ENCODE assay signal across 23 cellular contexts in the genomic region with DNA sequence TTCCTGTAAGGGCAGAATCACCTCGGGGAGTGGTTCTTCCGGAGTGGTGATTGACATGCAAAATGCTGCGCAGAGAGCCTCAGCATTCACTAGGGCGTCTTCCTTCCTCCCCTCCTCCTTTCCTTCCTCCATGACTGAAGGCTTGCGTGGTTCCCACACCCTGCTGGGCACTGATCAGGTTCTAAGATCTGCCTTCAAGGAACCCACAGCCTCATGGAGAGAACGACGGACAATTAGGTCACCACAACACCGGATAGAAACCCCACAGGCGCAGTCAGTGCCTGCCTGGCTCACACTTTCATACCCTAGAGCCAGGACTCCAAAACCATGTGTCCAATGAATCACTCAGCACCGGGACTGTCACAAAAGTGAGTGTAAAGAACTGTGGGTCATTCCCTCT.
DNase-seq lines count a peak whose midpoint lies in the region; ATAC-seq and TF ChIP-seq lines count a peak whose summit lies in the region.
"Had no signal": no experiment of that assay in that cellular context is flagged by ENCODE, and none has a peak within 500 bp of the region (broad histone marks: within the 10 kb centered on the region; RNA-seq: fewer than 3 reads in every experiment).

No MANE protein-coding gene starts in this region.

- H2AK5ac ChIP-seq in H9 (ENCODE audit: insufficient read length, low read length) = no peak overlapping the region
- no peak overlapping the region for H2AK5ac ChIP-seq in trophoblast cell (ENCODE audit: low read length)

- no peaks in the 10 kb centered on the region for H4K20me1 ChIP-seq in H9 (ENCODE audit: control insufficient read depth, insufficient read depth, insufficient read length)
- H4K20me1 ChIP-seq: BLaER1 had no signal

- CTCF ChIA-PET in activated CD4-positive, alpha-beta memory T cell treated with anti-CD3 and anti-CD28 coated beads for 36 hours (lab: Charles Lee) = no interaction called here
- CTCF ChIA-PET in activated naive CD4-positive, alpha-beta T cell treated with anti-CD3 and anti-CD28 coated beads, Interleukin-2, amount 10 ng/mL, durations not matched to agents 7 days and 5 days (lab: Charles Lee) = no interaction called here
- CTCF ChIA-PET in CD8-positive, alpha-beta memory T cell (lab: Charles Lee) = no interaction called here

- no peak overlapping the region for H4K5ac ChIP-seq in H9 (ENCODE audit: insufficient read length, low read depth, low read length)

- peak overlapping the region; percentile 28 to 55; a peak in 4 of 5 replicates for H3K4me3 Mint-ChIP-seq in H9
- H3K4me3 Mint-ChIP-seq in activated CD4-positive, alpha-beta memory T cell treated with anti-CD3 and anti-CD28 coated beads for 36 hours = no peak overlapping the region
- H3K4me3 Mint-ChIP-seq in activated naive CD4-positive, alpha-beta T cell treated with anti-CD3 and anti-CD28 coated beads, Interleukin-2, amount 10 ng/mL, durations not matched to agents 7 days and 5 days = no peak overlapping the region
- H3K4me3 Mint-ChIP-seq in CD8-positive, alpha-beta memory T cell = no peak overlapping the region
- H3K4me3 Mint-ChIP-seq: CD4-positive, alpha-beta T cell had no signal

- H3K27ac Mint-ChIP-seq in H9 = peak overlapping the region in 2 of 3 experiments; percentile 93 to 94; a peak in 4 of 7 replicates
- no peak overlapping the region for H3K27ac Mint-ChIP-seq in activated CD4-positive, alpha-beta memory T cell treated with anti-CD3 and anti-CD28 coated beads for 36 hours
- no peak overlapping the region for H3K27ac Mint-ChIP-seq in activated naive CD4-positive, alpha-beta T cell treated with anti-CD3 and anti-CD28 coated beads, Interleukin-2, amount 10 ng/mL, durations not matched to agents 7 days and 5 days
- no peak overlapping the region for H3K27ac Mint-ChIP-seq in CD8-positive, alpha-beta memory T cell
- H3K27ac Mint-ChIP-seq: CD4-positive, alpha-beta T cell had no signal

- no peak overlapping the region for H3K4me3 ChIP-seq in NT2/D1 (ENCODE audit: insufficient read length, low read depth)
- no peak overlapping the region for H3K4me3 ChIP-seq in trophoblast cell (ENCODE audit: low read depth, low read length)
- H3K4me3 ChIP-seq in CD8-positive, alpha-beta memory T cell (ENCODE audit: low read length) = no peak overlapping the region
- H3K4me3 ChIP-seq: BLaER1, SK-N-MC had no signal

- no peak overlapping the region for H2BK20ac ChIP-seq in H9 (ENCODE audit: low read depth, low read length, poor library complexity, severe bottlenecking)

- H3K4me2 ChIP-seq in H9 (ENCODE audit: insufficient read depth, insufficient read length, low read length) = peak overlapping the region; percentile 19
- H3K4me2 ChIP-seq in trophoblast cell (ENCODE audit: low read length) = peak overlapping the region; percentile 33
- H3K4me2 ChIP-seq: BLaER1, KMS-11 had no signal

- no peaks in the 10 kb centered on the region for H3K36me3 Mint-ChIP-seq in H9 (ENCODE audit: insufficient read depth in 1 of 3, low read depth in 3 of 3)
- H3K36me3 Mint-ChIP-seq in activated CD4-positive, alpha-beta memory T cell treated with anti-CD3 and anti-CD28 coated beads for 36 hours = no peaks in the 10 kb centered on the region
- no peaks in the 10 kb centered on the region for H3K36me3 Mint-ChIP-seq in activated naive CD4-positive, alpha-beta T cell treated with anti-CD3 and anti-CD28 coated beads, Interleukin-2, amount 10 ng/mL, durations not matched to agents 7 days and 5 days
- no peaks in the 10 kb centered on the region for H3K36me3 Mint-ChIP-seq in CD8-positive, alpha-beta memory T cell

- no peak overlapping the region for H2BK15ac ChIP-seq in H9 (ENCODE audit: low read depth, low read length)

- H3K4ac ChIP-seq in H9 (ENCODE audit: low read depth, low read length) = no peak overlapping the region
- H3K4ac ChIP-seq in trophoblast cell (ENCODE audit: low read depth, low read length) = no peak overlapping the region

- no CpG with 5 or more reads among the region's 10 CpGs for WGBS in H9 (ENCODE audit: extremely low coverage, insufficient read length, low lambda C conversion rate)
- WGBS in trophoblast cell (ENCODE audit: extremely low coverage, insufficient coverage, insufficient read length) = no CpG with 5 or more reads among the region's 10 CpGs

- H3T11ph ChIP-seq in H9 (ENCODE audit: low read length) = no peak overlapping the region

- H2BK12ac ChIP-seq in H9 (ENCODE audit: insufficient read length, low read depth, low read length) (no peak overlapping the region), trophoblast cell (ENCODE audit: low read length) (no peak overlapping the region)

- no peak for TF ChIP-seq CTCF in H9 (conservative IDR thresholded peaks at IDR 0.05)

- no peak overlapping the region for H2AFZ ChIP-seq in H9 (ENCODE audit: low read length)
- no peak overlapping the region for H2AFZ ChIP-seq in trophoblast cell (ENCODE audit: insufficient read depth, low read length, poor library complexity)

- no peaks in the 10 kb centered on the region for H3K27me3 Mint-ChIP-seq in H9 (ENCODE audit: low read depth)
- H3K27me3 Mint-ChIP-seq in activated CD4-positive, alpha-beta memory T cell treated with anti-CD3 and anti-CD28 coated beads for 36 hours = no peaks in the 10 kb centered on the region
- H3K27me3 Mint-ChIP-seq in activated naive CD4-positive, alpha-beta T cell treated with anti-CD3 and anti-CD28 coated beads, Interleukin-2, amount 10 ng/mL, durations not matched to agents 7 days and 5 days = no peaks in the 10 kb centered on the region
- peaks cover 0 to 4% of the 10 kb centered on the region in 2 donors for H3K27me3 Mint-ChIP-seq in CD8-positive, alpha-beta memory T cell
- H3K27me3 Mint-ChIP-seq: CD4-positive, alpha-beta T cell had no signal

- peaks cover 28% of the 10 kb centered on the region for H3K4me1 ChIP-seq in H9 (ENCODE audit: insufficient read depth, low read length)
- no peaks in the 10 kb centered on the region for H3K4me1 ChIP-seq in NT2/D1 (ENCODE audit: insufficient read depth, insufficient read length)
- H3K4me1 ChIP-seq in trophoblast cell (ENCODE audit: control insufficient read depth in 1 of 2, insufficient read depth in 2 of 2, low read length in 2 of 2) = peaks cover 6 to 10% of the 10 kb centered on the region in 2 experiments
- no peaks in the 10 kb centered on the region for H3K4me1 ChIP-seq in CD8-positive, alpha-beta memory T cell (ENCODE audit: insufficient read depth, low read length)
- H3K4me1 ChIP-seq: Caco-2 had no signal

- H2BK120ac ChIP-seq in H9 (ENCODE audit: low read depth, low read length, poor library complexity, severe bottlenecking) (no peak overlapping the region), trophoblast cell (ENCODE audit: insufficient read depth, low read length, poor library complexity) (no peak overlapping the region)

- H2BK5ac ChIP-seq in H9 (ENCODE audit: insufficient read length, low read length) (no peak overlapping the region), trophoblast cell (ENCODE audit: low read depth, low read length, poor library complexity) (no peak overlapping the region)

- H3K36me3 ChIP-seq in NT2/D1 (ENCODE audit: insufficient read depth, insufficient read length, low read length) = no peaks in the 10 kb centered on the region
- no peaks in the 10 kb centered on the region for H3K36me3 ChIP-seq in trophoblast cell (ENCODE audit: control insufficient read depth in 1 of 2, insufficient read depth in 2 of 2, low read length in 2 of 2)
- H3K36me3 ChIP-seq in CD8-positive, alpha-beta memory T cell (ENCODE audit: insufficient read depth, low read length) = no peaks in the 10 kb centered on the region
- H3K36me3 ChIP-seq: BLaER1 had no signal

- no peak for ATAC-seq in GM21381 (IDR thresholded peaks at IDR 0.05; ENCODE audit: unreplicated experiment)

- no peaks in the 10 kb centered on the region for H3K27me3 ChIP-seq in H9 (ENCODE audit: insufficient read depth, low read length)
- no peaks in the 10 kb centered on the region for H3K27me3 ChIP-seq in NT2/D1 (ENCODE audit: insufficient read depth, insufficient read length)
- H3K27me3 ChIP-seq in trophoblast cell (ENCODE audit: insufficient read depth, low read length) = no peaks in the 10 kb centered on the region
- no peaks in the 10 kb centered on the region for H3K27me3 ChIP-seq in CD8-positive, alpha-beta memory T cell (ENCODE audit: insufficient read depth, low read length, poor library complexity, severe bottlenecking)
- H3K27me3 ChIP-seq: BLaER1 had no signal

- H3K18ac ChIP-seq in H9 (ENCODE audit: insufficient read length, low read depth, low read length) (no peak overlapping the region), trophoblast cell (ENCODE audit: low read length) (no peak overlapping the region)

- H3K14ac ChIP-seq in H9 (ENCODE audit: insufficient read depth, low read length) = no peak overlapping the region
- no peak overlapping the region for H3K14ac ChIP-seq in trophoblast cell (ENCODE audit: low read length)

- H3K79me2 ChIP-seq in H9 (ENCODE audit: insufficient read depth, low read length) (no peaks in the 10 kb centered on the region), trophoblast cell (ENCODE audit: control insufficient read depth, insufficient read depth, low read length, poor library complexity) (no peaks in the 10 kb centered on the region)

- no peak overlapping the region for H4K12ac ChIP-seq in trophoblast cell (ENCODE audit: low read depth, low read length)

- H3K9me3 ChIP-seq in H9 (ENCODE audit: control insufficient read depth, low read depth, low read length) (no peaks in the 10 kb centered on the region), NT2/D1 (ENCODE audit: insufficient read depth, low read length) (no peaks in the 10 kb centered on the region), trophoblast cell (ENCODE audit: insufficient read depth, low read depth, low read length) (no peaks in the 10 kb centered on the region)
- no peaks in the 10 kb centered on the region for H3K9me3 ChIP-seq in CD8-positive, alpha-beta memory T cell (ENCODE audit: low read length)
- H3K9me3 ChIP-seq: BLaER1, Caco-2 had no signal

- H3K9ac ChIP-seq in H9 (ENCODE audit: extremely low read depth, insufficient read length, low read length) = no peak overlapping the region
- H3K9ac ChIP-seq in NT2/D1 (ENCODE audit: insufficient read length, low read depth) = no peak overlapping the region
- H3K9ac ChIP-seq in trophoblast cell (ENCODE audit: low read length) = no peak overlapping the region
- H3K9ac ChIP-seq: BLaER1, KMS-11 had no signal

- H3K4me1 Mint-ChIP-seq in H9 = peaks cover 62 to 68% of the 10 kb centered on the region in 2 experiments
- no peaks in the 10 kb centered on the region for H3K4me1 Mint-ChIP-seq in activated CD4-positive, alpha-beta memory T cell treated with anti-CD3 and anti-CD28 coated beads for 36 hours (ENCODE audit: low read depth)
- H3K4me1 Mint-ChIP-seq in activated naive CD4-positive, alpha-beta T cell treated with anti-CD3 and anti-CD28 coated beads, Interleukin-2, amount 10 ng/mL, durations not matched to agents 7 days and 5 days = no peaks in the 10 kb centered on the region
- H3K4me1 Mint-ChIP-seq in CD8-positive, alpha-beta memory T cell = no peaks in the 10 kb centered on the region

- POLR2A ChIA-PET in activated CD4-positive, alpha-beta memory T cell treated with anti-CD3 and anti-CD28 coated beads for 36 hours (lab: Charles Lee) = no interaction called here
- POLR2A ChIA-PET in CD8-positive, alpha-beta memory T cell (lab: Charles Lee) = no interaction called here

- DNase-seq in H9 (no peak), NT2/D1 (ENCODE audit: low read depth, low spot score) (peak; percentile 79), cerebellum (ENCODE audit: low spot score) (peak; percentile 23), trophoblast cell (no peak)
- no peak for DNase-seq in activated CD4-positive, alpha-beta memory T cell treated with anti-CD3 and anti-CD28 coated beads for 36 hours
- DNase-seq in activated naive CD4-positive, alpha-beta T cell treated with anti-CD3 and anti-CD28 coated beads, Interleukin-2, amount 10 ng/mL, durations not matched to agents 7 days and 5 days = no peak
- no peak for DNase-seq in CD8-positive, alpha-beta memory T cell
- DNase-seq: Caco-2; CD4-positive, alpha-beta T cell; DND-41; GDM1; NCI-H1105; NCI-H146; NCI-H2029; NCI-H2227 treated with DMSO at 0.1 percent for 48 hours; NCI-H510A; NCI-H748 treated with DMSO at 0.1 percent for 48 hours; Right ventricle myocardium superior; T-helper 1 cell had no signal

- H3K79me1 ChIP-seq in H9 (ENCODE audit: insufficient read depth, low read depth, low read length, poor library complexity, severe bottlenecking) = no peaks in the 10 kb centered on the region
- H3K79me1 ChIP-seq in trophoblast cell (ENCODE audit: low read length) = no peaks in the 10 kb centered on the region

- H3K23ac ChIP-seq in H9 (ENCODE audit: insufficient read length, low read depth, low read length) = no peak overlapping the region
- H3K23ac ChIP-seq in trophoblast cell (ENCODE audit: low read length) = no peak overlapping the region

- H3K27ac ChIP-seq in H9 (ENCODE audit: insufficient read length, low read depth, low read length) (no peak overlapping the region), trophoblast cell (ENCODE audit: low read depth, low read length) (no peak overlapping the region)
- H3K27ac ChIP-seq in CD8-positive, alpha-beta memory T cell (ENCODE audit: low read depth, low read length) = no peak overlapping the region
- H3K27ac ChIP-seq: BLaER1, KMS-11, SK-N-MC had no signal

- no peak overlapping the region for H3K56ac ChIP-seq in H9 (ENCODE audit: insufficient read length, low read depth, low read length)

- H4K8ac ChIP-seq in H9 (replicated peaks; ENCODE audit: insufficient read length, low read depth, low read length) (no peak overlapping the region), trophoblast cell (ENCODE audit: low read depth, low read length) (no peak overlapping the region)

- H3K9me3 Mint-ChIP-seq in H9 = no peaks in the 10 kb centered on the region
- no peaks in the 10 kb centered on the region for H3K9me3 Mint-ChIP-seq in activated CD4-positive, alpha-beta memory T cell treated with anti-CD3 and anti-CD28 coated beads for 36 hours
- H3K9me3 Mint-ChIP-seq in activated naive CD4-positive, alpha-beta T cell treated with anti-CD3 and anti-CD28 coated beads, Interleukin-2, amount 10 ng/mL, durations not matched to agents 7 days and 5 days = no peaks in the 10 kb centered on the region
- H3K9me3 Mint-ChIP-seq in CD8-positive, alpha-beta memory T cell = peaks cover 0 to 11% (median 0%) of the 10 kb centered on the region in 5 donors
- H3K9me3 Mint-ChIP-seq: CD4-positive, alpha-beta T cell had no signal

- intact Hi-C loops in activated CD4-positive, alpha-beta memory T cell treated with anti-CD3 and anti-CD28 coated beads for 36 hours (cut with micrococcal nuclease) = no loop called here

- H4K91ac ChIP-seq in H9 (ENCODE audit: insufficient read length, low read depth, low read length) (no peak overlapping the region), trophoblast cell (ENCODE audit: low read depth, low read length) (no peak overlapping the region)

- no peaks in the 10 kb centered on the region for H3K23me2 ChIP-seq in H9 (ENCODE audit: insufficient read length, low read depth, low read length, poor library complexity, severe bottlenecking)

Comparison
In these comparisons a context has a peak if more than half of its experiments do, and no peak if none do; other contexts are left out.
1. DNase-seq: peak in NT2/D1 (single experiment) and cerebellum (single experiment); none in H9 (single experiment), trophoblast cell (0 of 2), activated CD4-positive, alpha-beta memory T cell treated with anti-CD3 and anti-CD28 coated beads for 36 hours (single experiment), activated naive CD4-positive, alpha-beta T cell treated with anti-CD3 and anti-CD28 coated beads, Interleukin-2, amount 10 ng/mL, durations not matched to agents 7 days and 5 days (single experiment) and CD8-positive, alpha-beta memory T cell (0 of 5).
2. H3K27ac Mint-ChIP-seq: peak in H9 (2 of 3); none in activated CD4-positive, alpha-beta memory T cell treated with anti-CD3 and anti-CD28 coated beads for 36 hours (single experiment), activated naive CD4-positive, alpha-beta T cell treated with anti-CD3 and anti-CD28 coated beads, Interleukin-2, amount 10 ng/mL, durations not matched to agents 7 days and 5 days (single experiment) and CD8-positive, alpha-beta memory T cell (0 of 8).
3. H3K4me3 Mint-ChIP-seq: peak in H9 (2 of 2); none in activated CD4-positive, alpha-beta memory T cell treated with anti-CD3 and anti-CD28 coated beads for 36 hours (single experiment), activated naive CD4-positive, alpha-beta T cell treated with anti-CD3 and anti-CD28 coated beads, Interleukin-2, amount 10 ng/mL, durations not matched to agents 7 days and 5 days (single experiment) and CD8-positive, alpha-beta memory T cell (0 of 7).